ENCODE assay signal across 13 cellular contexts in genomic region chr19:10518444-10519361, GRCh38. TPM values are rescaled to one million over a fixed set of nuclear protein-coding genes. Genes with fewer than 3 reads are reported as not detected.
A peak's percentile ranks its signal among the peaks of the same experiment; 100 is the strongest.
DNase-seq lines count a peak whose midpoint lies in the region; ATAC-seq and TF ChIP-seq lines count a peak whose summit lies in the region.
"Had no signal": no experiment of that assay in that cellular context is flagged by ENCODE, and none has a peak within 500 bp of the region (broad histone marks: within the 10 kb centered on the region; RNA-seq: fewer than 3 reads in every experiment).

No MANE protein-coding gene starts in this region.

- DNase-seq in activated naive CD4-positive, alpha-beta T cell (lab: John Stamatoyannopoulos, UW): no peak
- DNase-seq in activated B cell treated with CpG ODN at 0.5 μM for 24 hours (no peak), NCI-H1092 (lab: John Stamatoyannopoulos, UW) (no peak), HUDEP-2 (lab: John Stamatoyannopoulos, UW; ENCODE audit: unreplicated experiment in 76 of 76) (no peak)
- DNase-seq: activated CD4-positive, alpha-beta T cell treated with anti-CD3 and anti-CD28 coated beads, Interleukin-2, amount 50 U/mL, for 1 hour; MM.1S; psoas muscle; thyroid gland had no signal

- no peak overlapping the region for H3K9ac ChIP-seq in iPS-20b (ENCODE audit: low read depth, low read length)

- WGBS in thymus: 15% methylated on average over 33 of the region's 33 CpGs

- intact Hi-C loops in activated B cell treated with CpG ODN at 0.5 μM for 24 hours (cut with micrococcal nuclease): no loop called here

- no peak for TF ChIP-seq CTCF in activated B cell treated with CpG ODN at 0.5 μM for 24 hours (IDR thresholded peaks at IDR 0.05)

- ATAC-seq in activated B cell treated with CpG ODN at 0.5 μM for 24 hours (ENCODE audit: low read depth): no peak
- no peak for ATAC-seq in GM21619 (IDR thresholded peaks at IDR 0.05; ENCODE audit: unreplicated experiment)

- H3K36me3 Mint-ChIP-seq in activated naive CD4-positive, alpha-beta T cell treated with anti-CD3 and anti-CD28 coated beads, Interleukin-2, amount 50 U/mL, for 24 hours: no peaks in the 10 kb centered on the region
- no peaks in the 10 kb centered on the region for H3K36me3 Mint-ChIP-seq in activated B cell treated with CpG ODN at 0.5 μM for 24 hours (ENCODE audit: low read depth)

- peak overlapping the region; percentile 81 for H3K27ac Mint-ChIP-seq in activated naive CD4-positive, alpha-beta T cell treated with anti-CD3 and anti-CD28 coated beads, Interleukin-2, amount 50 U/mL, for 24 hours
- H3K27ac Mint-ChIP-seq in activated B cell treated with CpG ODN at 0.5 μM for 24 hours: no peak overlapping the region

- peak overlapping the region; percentile 67 for H3K4me3 Mint-ChIP-seq in activated naive CD4-positive, alpha-beta T cell treated with anti-CD3 and anti-CD28 coated beads, Interleukin-2, amount 50 U/mL, for 24 hours
- peak overlapping the region; percentile 28 for H3K4me3 Mint-ChIP-seq in activated B cell treated with CpG ODN at 0.5 μM for 24 hours

- H3K4me3 ChIP-seq in iPS-20b (ENCODE audit: low read length) (peak overlapping the region; percentile 65), thymus (ENCODE audit: low read length) (no peak overlapping the region)

- H3K27ac ChIP-seq in iPS-20b (ENCODE audit: low read length) (no peak overlapping the region), thymus (ENCODE audit: low read depth) (peak overlapping the region; percentile 5)
- H3K27ac ChIP-seq: psoas muscle, thyroid gland had no signal

- H3K9me3 ChIP-seq in iPS-20b (ENCODE audit: insufficient read depth, low read depth, low read length) (no peaks in the 10 kb centered on the region), thymus (ENCODE audit: control insufficient read depth) (no peaks in the 10 kb centered on the region)
- H3K9me3 ChIP-seq: psoas muscle, thyroid gland had no signal

- no peaks in the 10 kb centered on the region for H3K9me3 Mint-ChIP-seq in activated naive CD4-positive, alpha-beta T cell treated with anti-CD3 and anti-CD28 coated beads, Interleukin-2, amount 50 U/mL, for 24 hours
- H3K9me3 Mint-ChIP-seq in activated B cell treated with CpG ODN at 0.5 μM for 24 hours: no peaks in the 10 kb centered on the region

- H3K4me1 Mint-ChIP-seq in activated naive CD4-positive, alpha-beta T cell treated with anti-CD3 and anti-CD28 coated beads, Interleukin-2, amount 50 U/mL, for 24 hours: peaks cover 28% of the 10 kb centered on the region
- peaks cover 27% of the 10 kb centered on the region for H3K4me1 Mint-ChIP-seq in activated B cell treated with CpG ODN at 0.5 μM for 24 hours

- CTCF ChIA-PET in activated B cell treated with CpG ODN at 0.5 μM for 24 hours (lab: Charles Lee): no interaction called here

- H3K36me3 ChIP-seq in iPS-20b (ENCODE audit: insufficient read depth, low read depth, low read length) (no peaks in the 10 kb centered on the region), thymus (ENCODE audit: control insufficient read depth, insufficient read depth) (no peaks in the 10 kb centered on the region)
- H3K36me3 ChIP-seq: thyroid gland had no signal

- 0 out of 2 replicates have a peak, but pooled peaks cover 4% of the 10 kb centered on the region for H3K4me1 ChIP-seq in iPS-20b (ENCODE audit: insufficient read depth, low read length)
- H3K4me1 ChIP-seq in thymus (ENCODE audit: control insufficient read depth, insufficient read depth, low read length): peaks cover 20% of the 10 kb centered on the region
- H3K4me1 ChIP-seq: psoas muscle had no signal

- peaks cover 67% of the 10 kb centered on the region for H3K27me3 ChIP-seq in iPS-20b (ENCODE audit: insufficient read depth, low read length)
- H3K27me3 ChIP-seq in thymus (ENCODE audit: control insufficient read depth, insufficient read depth): peaks cover 64% of the 10 kb centered on the region

- peaks cover 29% of the 10 kb centered on the region for H3K27me3 Mint-ChIP-seq in activated naive CD4-positive, alpha-beta T cell treated with anti-CD3 and anti-CD28 coated beads, Interleukin-2, amount 50 U/mL, for 24 hours
- peaks cover 42% of the 10 kb centered on the region for H3K27me3 Mint-ChIP-seq in activated B cell treated with CpG ODN at 0.5 μM for 24 hours

- POLR2A ChIA-PET in activated B cell treated with CpG ODN at 0.5 μM for 24 hours (lab: Charles Lee): interaction anchor here (0.6 kb wide), 1 partner anchor 94 kb away, joined by 10 read pairs; no protein-coding TSS in a partner anchor

RNA-seq across cellular contexts. Expression of gene S1PR5, which starts 1.5 kb away (rescaled TPM):
- 0.12 TPM in 1 of 2 replicates, not detected in the other for total RNA-seq in activated B cell treated with CpG ODN at 0.5 μM for 24 hours
- 4.2 TPM for polyA plus RNA-seq in thymus
- total RNA-seq: fibroblast of lung had no signal

RNA-seq across cellular contexts. Expression of gene KEAP1, which starts 15.5 kb away (rescaled TPM):
- total RNA-seq in activated B cell treated with CpG ODN at 0.5 μM for 24 hours: 38.9 and 48.0 TPM in 2 replicates
- polyA plus RNA-seq in thymus: 59.5 TPM

RNA-seq across cellular contexts. Expression of gene ATG4D, which starts 25.0 kb away (rescaled TPM):
- 37.8 and 39.1 TPM in 2 replicates for total RNA-seq in activated B cell treated with CpG ODN at 0.5 μM for 24 hours
- 54.0 TPM for polyA plus RNA-seq in thymus

RNA-seq across cellular contexts. Expression of gene KRI1, which starts 47.1 kb away (rescaled TPM):
- total RNA-seq in activated B cell treated with CpG ODN at 0.5 μM for 24 hours: 44.7 and 48.1 TPM in 2 replicates
- 77.5 TPM for polyA plus RNA-seq in thymus

RNA-seq across cellular contexts. Expression of gene CDKN2D, which starts 50.1 kb away (rescaled TPM):
- 10.1 and 10.9 TPM in 2 replicates for total RNA-seq in activated B cell treated with CpG ODN at 0.5 μM for 24 hours
- polyA plus RNA-seq in thymus: 42.3 TPM
